9 cellular contexts compared by ENCODE assay signal in the genomic region with DNA sequence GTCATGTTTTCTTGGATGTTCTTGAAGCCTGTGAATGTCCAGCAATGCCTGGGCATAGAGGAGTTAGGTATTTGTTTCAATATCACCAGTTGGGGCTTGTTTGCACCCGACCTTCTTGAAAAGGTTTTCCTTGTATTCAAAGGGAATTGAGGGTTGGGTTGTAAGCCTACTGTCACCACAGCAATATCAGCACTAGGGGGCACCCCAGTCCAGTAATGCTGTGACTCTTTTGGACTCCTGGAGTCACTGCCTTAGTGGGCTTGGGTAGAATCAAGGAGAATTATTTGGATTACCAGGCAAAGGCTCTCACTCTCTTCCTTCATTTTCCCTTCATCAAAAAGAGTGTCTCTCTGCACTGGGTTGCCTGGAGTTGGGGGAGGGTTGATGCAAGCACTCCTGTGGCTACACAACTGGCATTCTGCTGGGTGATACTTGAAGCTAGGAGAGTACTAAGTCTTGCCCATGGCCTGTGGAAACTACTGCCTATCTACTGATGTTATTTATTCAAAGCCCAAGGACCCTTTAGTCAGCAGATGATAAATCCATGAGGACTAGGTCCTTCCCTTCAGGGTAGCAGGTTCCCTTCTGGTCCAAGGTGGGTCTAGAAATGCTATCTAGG. TPM values are rescaled to one million over a fixed set of nuclear protein-coding genes. Genes with fewer than 3 reads are reported as not detected.
DNase-seq lines count a peak whose midpoint lies in the region; ATAC-seq and TF ChIP-seq lines count a peak whose summit lies in the region.
"Had no signal": no experiment of that assay in that cellular context is flagged by ENCODE, and none has a peak within 500 bp of the region (broad histone marks: within the 10 kb centered on the region; RNA-seq: fewer than 3 reads in every experiment).

No MANE protein-coding gene starts in this region.

- no peak overlapping the region for H3K27ac Mint-ChIP-seq in immature natural killer cell

- H3K4me3 ChIP-seq in prostate gland, result no peak overlapping the region
- H3K4me3 ChIP-seq: BLaER1 had no signal

- DNase-seq in NCI-H526 (lab: John Stamatoyannopoulos, UW) (peak; percentile 20 to 62), NCI-H526 treated with DMSO at 0.1 percent for 48 hours (lab: John Stamatoyannopoulos, UW) (no peak), NCI-H460 (ENCODE audit: extremely low read depth, low read depth) (peak; percentile 19), immature natural killer cell (peak; percentile 24 to 38 (median 29)), prostate gland (ENCODE audit: low spot score) (no peak), inferior parietal cortex (ENCODE audit: extremely low spot score) (no peak)
- peak; percentile 12 for DNase-seq in activated T-cell treated with anti-CD3 and anti-CD28 coated beads, Interleukin-2, amount 50 U/mL, for 4 hours
- peak; percentile 40 for DNase-seq in stimulated activated naive CD8-positive, alpha-beta T cell treated with anti-CD3 and anti-CD28 coated beads, Interleukin-15, Interleukin-2, amounts not matched to agents 100 U/mL and 50 U/mL, for 24 hours

- no peaks in the 10 kb centered on the region for H3K9me3 ChIP-seq in prostate gland
- H3K9me3 ChIP-seq: BLaER1 had no signal

- H3K4me3 Mint-ChIP-seq in activated T-cell treated with anti-CD3 and anti-CD28 coated beads, Interleukin-2, amount 50 U/mL, for 4 hours, result no peak overlapping the region
- H3K4me3 Mint-ChIP-seq in immature natural killer cell, result no peak overlapping the region

- no peaks in the 10 kb centered on the region for H3K4me1 ChIP-seq in prostate gland (replicated peaks)
- H3K4me1 ChIP-seq: BLaER1 had no signal

- whole genome bisulfite sequencing in prostate gland, result 43% methylated on average over 1 of the region's 1 CpG

- H3K4me1 Mint-ChIP-seq in activated T-cell treated with anti-CD3 and anti-CD28 coated beads, Interleukin-2, amount 50 U/mL, for 4 hours (ENCODE audit: low read depth), result no peaks in the 10 kb centered on the region
- no peaks in the 10 kb centered on the region for H3K4me1 Mint-ChIP-seq in immature natural killer cell

- peaks cover 8% of the 10 kb centered on the region for H3K9me3 Mint-ChIP-seq in activated T-cell treated with anti-CD3 and anti-CD28 coated beads, Interleukin-2, amount 50 U/mL, for 4 hours
- peaks cover 0 to 5% (median 0%) of the 10 kb centered on the region in 6 donors for H3K9me3 Mint-ChIP-seq in immature natural killer cell

- TF ChIP-seq CTCF in prostate gland (IDR thresholded peaks at IDR 0.05), result peak in 1 of 4 experiments; percentile 13

- ATAC-seq in activated T-cell treated with anti-CD3 and anti-CD28 coated beads, Interleukin-2, amount 50 U/mL, for 4 hours, result no peak
- ATAC-seq in stimulated activated naive CD8-positive, alpha-beta T cell treated with anti-CD3 and anti-CD28 coated beads, Interleukin-15, Interleukin-2, amounts not matched to agents 100 U/mL and 50 U/mL, for 24 hours, result no peak

- H3K27ac ChIP-seq in prostate gland, result no peak overlapping the region
- H3K27ac ChIP-seq: BLaER1 had no signal

- H3K27me3 ChIP-seq in prostate gland (replicated peaks; ENCODE audit: insufficient read depth), result no peaks in the 10 kb centered on the region
- H3K27me3 ChIP-seq: BLaER1 had no signal

- no peaks in the 10 kb centered on the region for H3K36me3 ChIP-seq in prostate gland
- H3K36me3 ChIP-seq: BLaER1 had no signal

- TF ChIP-seq POLR2A in prostate gland (IDR thresholded peaks at IDR 0.05), result no peak

- intact Hi-C loops in prostate gland (cut with DNase I), result no loop called here

- H3K36me3 Mint-ChIP-seq in activated T-cell treated with anti-CD3 and anti-CD28 coated beads, Interleukin-2, amount 50 U/mL, for 4 hours (ENCODE audit: insufficient read depth), result no peaks in the 10 kb centered on the region
- H3K36me3 Mint-ChIP-seq in immature natural killer cell, result peaks cover 0 to 4% (median 0%) of the 10 kb centered on the region in 3 donors

- H3K27me3 Mint-ChIP-seq in activated T-cell treated with anti-CD3 and anti-CD28 coated beads, Interleukin-2, amount 50 U/mL, for 4 hours (ENCODE audit: low read depth), result peaks cover 33% of the 10 kb centered on the region
- H3K27me3 Mint-ChIP-seq in immature natural killer cell (ENCODE audit: low read depth in 3 of 3), result peaks cover 7 to 18% (median 8%) of the 10 kb centered on the region in 3 donors

RNA-seq across cellular contexts. Expression of gene OR10R2, which starts 34.5 kb away (rescaled TPM):
- not detected in 2 replicates for total RNA-seq in NCI-H460 (2014; rRNA removed; shearing (Covaris generic))
- polyA plus RNA-seq in NCI-H460 (2014; cell fraction: nucleus; rRNA removed), result not detected in 2 replicates
- not detected for total RNA-seq in activated T-cell treated with anti-CD3 and anti-CD28 coated beads, Interleukin-2, amount 50 U/mL, for 4 hours
- polyA plus RNA-seq in immature natural killer cell, result not detected
- not detected for total RNA-seq in prostate gland

RNA-seq across cellular contexts. Expression of gene OR10K1, which starts 44.8 kb away (rescaled TPM):
- total RNA-seq in NCI-H460 (2014; rRNA removed; shearing (Covaris generic)), result not detected in 2 replicates
- not detected in 2 replicates for polyA plus RNA-seq in NCI-H460 (2014; cell fraction: nucleus; rRNA removed)
- not detected for total RNA-seq in activated T-cell treated with anti-CD3 and anti-CD28 coated beads, Interleukin-2, amount 50 U/mL, for 4 hours
- polyA plus RNA-seq in immature natural killer cell, result not detected
- total RNA-seq in prostate gland, result not detected

RNA-seq across cellular contexts. Expression of gene OR6Y1, which starts 47.7 kb away (rescaled TPM):
- not detected in 2 replicates for total RNA-seq in NCI-H460 (2014; rRNA removed; shearing (Covaris generic))
- polyA plus RNA-seq in NCI-H460 (2014; cell fraction: nucleus; rRNA removed), result not detected in 2 replicates
- not detected for total RNA-seq in activated T-cell treated with anti-CD3 and anti-CD28 coated beads, Interleukin-2, amount 50 U/mL, for 4 hours
- polyA plus RNA-seq in immature natural killer cell, result not detected
- total RNA-seq in prostate gland, result not detected

Comparison
In these comparisons a context has a peak if more than half of its experiments do, and no peak if none do; other contexts are left out.
1. DNase-seq: peak in NCI-H526 (2 of 2), NCI-H460 (single experiment), activated T-cell treated with anti-CD3 and anti-CD28 coated beads, Interleukin-2, amount 50 U/mL, for 4 hours (single experiment), immature natural killer cell (3 of 3) and stimulated activated naive CD8-positive, alpha-beta T cell treated with anti-CD3 and anti-CD28 coated beads, Interleukin-15, Interleukin-2, amounts not matched to agents 100 U/mL and 50 U/mL, for 24 hours (single experiment); none in NCI-H526 treated with DMSO at 0.1 percent for 48 hours (single experiment), prostate gland (single experiment) and inferior parietal cortex (single experiment).